8 cellular contexts compared by ENCODE assay signal in the genomic region with DNA sequence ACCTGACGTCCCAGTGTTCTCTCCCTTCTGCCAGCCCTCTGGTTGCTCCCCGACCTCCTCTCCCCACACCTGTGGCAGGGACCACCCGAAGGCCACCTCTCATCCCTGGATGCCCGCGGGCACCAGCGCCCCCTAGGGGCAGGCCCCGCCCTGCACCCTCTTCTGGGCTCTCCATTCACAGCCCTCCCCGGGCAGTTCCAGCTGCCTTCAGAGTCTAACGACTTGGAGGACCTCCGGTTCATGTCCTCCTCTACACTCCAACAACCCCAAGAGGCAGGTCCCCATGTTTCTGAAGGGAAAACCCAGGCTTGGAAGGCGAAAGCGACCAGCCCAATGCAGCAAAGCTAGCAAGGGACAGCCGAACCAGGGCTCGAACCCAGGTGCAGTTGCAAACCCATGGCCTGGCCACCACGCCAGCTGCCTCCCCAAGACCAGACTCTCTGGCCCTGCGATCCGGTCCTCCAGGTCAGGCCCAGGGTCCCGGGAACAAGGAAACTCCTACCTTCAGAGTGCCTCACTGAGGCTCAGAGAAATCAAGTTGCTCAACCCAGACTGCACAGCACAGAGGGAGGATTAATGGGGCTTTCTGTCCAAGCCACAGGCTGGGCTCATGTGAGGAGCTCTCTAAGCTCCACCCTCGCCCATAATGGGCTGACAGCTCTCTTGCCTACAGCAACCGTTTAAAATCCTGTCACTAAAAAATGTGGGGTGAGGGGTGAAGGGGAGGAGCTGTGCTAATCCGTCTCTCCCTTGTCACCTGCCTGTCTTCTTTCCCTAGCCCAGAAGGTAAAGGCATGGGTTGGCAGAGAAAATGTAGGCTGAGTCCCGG.
DNase-seq lines count a peak whose midpoint lies in the region; ATAC-seq and TF ChIP-seq lines count a peak whose summit lies in the region.

No MANE protein-coding gene starts in this region.

- POLR2A ChIA-PET in A673 (lab: Charles Lee; ENCODE audit: low non-redundant PET) = no interaction called here

- H2AK5ac ChIP-seq in H9 (ENCODE audit: insufficient read length, low read length) = no peak overlapping the region

- H3K4ac ChIP-seq in H9 (ENCODE audit: low read depth, low read length) = no peak overlapping the region

- TF ChIP-seq POLR2A in heart left ventricle (IDR thresholded peaks at IDR 0.05) = no peak

- H2BK12ac ChIP-seq in H9 (ENCODE audit: insufficient read length, low read depth, low read length) = no peak overlapping the region

- H3K56ac ChIP-seq in H9 (ENCODE audit: insufficient read length, low read depth, low read length) = no peak overlapping the region

- intact Hi-C loops in A673 (cut with micrococcal nuclease; ENCODE audit: unreplicated experiment) = loop anchor here (10.0 kb wide), 1 partner anchor 208 kb away; no protein-coding TSS in a partner anchor
- intact Hi-C loops in heart left ventricle (cut with DNase I) = no loop called here

- H3K4me3 ChIP-seq in A673 (ENCODE audit: low read depth, low read length, poor library complexity, severe bottlenecking) = no peak overlapping the region
- no peak overlapping the region for H3K4me3 ChIP-seq in heart left ventricle

- no peak overlapping the region for H3K4me3 Mint-ChIP-seq in H9

- TF ChIP-seq CTCF in A673 (conservative IDR thresholded peaks at IDR 0.05; ENCODE audit: low read depth, low read length) = peak; percentile 85
- TF ChIP-seq CTCF in H9 (conservative IDR thresholded peaks at IDR 0.05) = peak; percentile 97
- peak; percentile 26 to 72 (median 56) for TF ChIP-seq CTCF in heart left ventricle (IDR thresholded peaks at IDR 0.05)

- H3K18ac ChIP-seq in H9 (ENCODE audit: insufficient read length, low read depth, low read length) = no peak overlapping the region

- no peak overlapping the region for H3K4me2 ChIP-seq in H9 (ENCODE audit: insufficient read depth, insufficient read length, low read length)

- H2BK15ac ChIP-seq in H9 (ENCODE audit: low read depth, low read length) = no peak overlapping the region

- peaks cover 11 to 27% of the 10 kb centered on the region in 2 experiments for H3K4me1 Mint-ChIP-seq in H9

- no peak overlapping the region for H4K8ac ChIP-seq in H9 (replicated peaks; ENCODE audit: insufficient read length, low read depth, low read length)

- H3K79me1 ChIP-seq in H9 (ENCODE audit: insufficient read depth, low read depth, low read length, poor library complexity, severe bottlenecking) = no peaks in the 10 kb centered on the region

- WGBS in H9 (ENCODE audit: extremely low coverage, insufficient read length, low lambda C conversion rate) = no CpG with 5 or more reads among the region's 22 CpGs
- 30 to 34% (median 31%) methylated on average over 20 to 22 of the region's 22 CpGs for WGBS in heart left ventricle, 4 donors

- DNase-seq in A673 (ENCODE audit: low spot score) (peak; percentile 39), H9 (peak; percentile 81), heart left ventricle (peak in 1 of 5 donors; percentile 10), cerebellar nuclear complex (lab: John Stamatoyannopoulos, UW) (no peak), midbrain (lab: John Stamatoyannopoulos, UW) (no peak)
- DNase-seq in activated CD8-positive, alpha-beta memory T cell treated with anti-CD3 and anti-CD28 coated beads for 24 hours = peak; percentile 77
- DNase-seq in stimulated activated CD8-positive, alpha-beta memory T cell treated with anti-CD3 and anti-CD28 coated beads, Interleukin-15, amount 100 ng/mL, for 24 hours (ENCODE audit: low read depth) = peak; percentile 39

- no peak overlapping the region for H4K91ac ChIP-seq in H9 (ENCODE audit: insufficient read length, low read depth, low read length)

- peaks cover 5% of the 10 kb centered on the region for H3K27me3 ChIP-seq in A673 (replicated peaks; ENCODE audit: insufficient read depth, low read depth, low read length, poor library complexity)
- H3K27me3 ChIP-seq in H9 (ENCODE audit: insufficient read depth, low read length) = peaks cover 3% of the 10 kb centered on the region; the same call in 1 of the 2 replicates
- peaks cover 17 to 64% (median 36%) of the 10 kb centered on the region in 9 donors for H3K27me3 ChIP-seq in heart left ventricle

- ATAC-seq in heart left ventricle = no peak
- no peak for ATAC-seq in GM21381 (IDR thresholded peaks at IDR 0.05; ENCODE audit: unreplicated experiment)

- H2BK5ac ChIP-seq in H9 (ENCODE audit: insufficient read length, low read length) = no peak overlapping the region

- H3K4me1 ChIP-seq in A673 (ENCODE audit: insufficient read depth, low read length, poor library complexity, severe bottlenecking) (peaks cover 17% of the 10 kb centered on the region), H9 (ENCODE audit: insufficient read depth, low read length) (no peaks in the 10 kb centered on the region), heart left ventricle (peaks cover 0 to 21% (median 12%) of the 10 kb centered on the region in 12 donors)

- BruUV-seq in A673 (replicated peaks; lab: Mats Ljungman, UMichigan) = no TSS peak

- CTCF ChIA-PET in A673 (lab: Charles Lee) = interaction anchor here (1.0 to 5.9 kb wide), 5 partner anchors 8 to 203 kb away, joined by 3 to 102 read pairs (median 7); no protein-coding TSS in a partner anchor

- no peak overlapping the region for H4K5ac ChIP-seq in H9 (ENCODE audit: insufficient read length, low read depth, low read length)

- no peak overlapping the region for H2BK20ac ChIP-seq in H9 (ENCODE audit: low read depth, low read length, poor library complexity, severe bottlenecking)

- H3K27ac Mint-ChIP-seq in H9 = no peak overlapping the region

- H3K9me3 ChIP-seq in A673 (ENCODE audit: low read depth, low read length, poor library complexity, severe bottlenecking) (no peaks in the 10 kb centered on the region), H9 (ENCODE audit: control insufficient read depth, low read depth, low read length) (no peaks in the 10 kb centered on the region), heart left ventricle (no peaks in the 10 kb centered on the region)

- no peaks in the 10 kb centered on the region for H4K20me1 ChIP-seq in H9 (ENCODE audit: control insufficient read depth, insufficient read depth, insufficient read length)

- no peak overlapping the region for H2BK120ac ChIP-seq in H9 (ENCODE audit: low read depth, low read length, poor library complexity, severe bottlenecking)

- no peaks in the 10 kb centered on the region for H3K36me3 ChIP-seq in A673 (ENCODE audit: insufficient read depth, low read length, poor library complexity, severe bottlenecking)
- H3K36me3 ChIP-seq in heart left ventricle = no peaks in the 10 kb centered on the region

- no peak overlapping the region for H3K23ac ChIP-seq in H9 (ENCODE audit: insufficient read length, low read depth, low read length)

- no peak overlapping the region for H3T11ph ChIP-seq in H9 (ENCODE audit: low read length)

- H3K27ac ChIP-seq in A673 (ENCODE audit: low read depth, low read length, poor library complexity, severe bottlenecking) (no peak overlapping the region), H9 (ENCODE audit: insufficient read length, low read depth, low read length) (no peak overlapping the region), heart left ventricle (no peak overlapping the region)

- no peaks in the 10 kb centered on the region for H3K79me2 ChIP-seq in H9 (ENCODE audit: insufficient read depth, low read length)

- no peaks in the 10 kb centered on the region for H3K23me2 ChIP-seq in H9 (ENCODE audit: insufficient read length, low read depth, low read length, poor library complexity, severe bottlenecking)

- H3K36me3 Mint-ChIP-seq in H9 (ENCODE audit: insufficient read depth in 1 of 3, low read depth in 3 of 3) = no peaks in the 10 kb centered on the region; a peak in 1 of 7 replicates

- no peak overlapping the region for H3K14ac ChIP-seq in H9 (ENCODE audit: insufficient read depth, low read length)

- H3K27me3 Mint-ChIP-seq in H9 (ENCODE audit: low read depth) = peaks cover 95% of the 10 kb centered on the region

- no peak overlapping the region for H3K9ac ChIP-seq in H9 (ENCODE audit: extremely low read depth, insufficient read length, low read length)

- H2AFZ ChIP-seq in H9 (ENCODE audit: low read length) = no peak overlapping the region

- H3K9me3 Mint-ChIP-seq in H9 = no peaks in the 10 kb centered on the region; a peak in 1 of 5 replicates

Comparison
In these comparisons a context has a peak if more than half of its experiments do, and no peak if none do; other contexts are left out.
1. DNase-seq: peak in A673 (single experiment), H9 (single experiment), activated CD8-positive, alpha-beta memory T cell treated with anti-CD3 and anti-CD28 coated beads for 24 hours (single experiment) and stimulated activated CD8-positive, alpha-beta memory T cell treated with anti-CD3 and anti-CD28 coated beads, Interleukin-15, amount 100 ng/mL, for 24 hours (single experiment); none in cerebellar nuclear complex (0 of 2) and midbrain (single experiment).
2. Peak in every context shown above with its lines, with median percentiles within 50 percentile points of each other: CTCF ChIP-seq.